ENCODE assay signal across 1 cellular context in the genomic region with DNA sequence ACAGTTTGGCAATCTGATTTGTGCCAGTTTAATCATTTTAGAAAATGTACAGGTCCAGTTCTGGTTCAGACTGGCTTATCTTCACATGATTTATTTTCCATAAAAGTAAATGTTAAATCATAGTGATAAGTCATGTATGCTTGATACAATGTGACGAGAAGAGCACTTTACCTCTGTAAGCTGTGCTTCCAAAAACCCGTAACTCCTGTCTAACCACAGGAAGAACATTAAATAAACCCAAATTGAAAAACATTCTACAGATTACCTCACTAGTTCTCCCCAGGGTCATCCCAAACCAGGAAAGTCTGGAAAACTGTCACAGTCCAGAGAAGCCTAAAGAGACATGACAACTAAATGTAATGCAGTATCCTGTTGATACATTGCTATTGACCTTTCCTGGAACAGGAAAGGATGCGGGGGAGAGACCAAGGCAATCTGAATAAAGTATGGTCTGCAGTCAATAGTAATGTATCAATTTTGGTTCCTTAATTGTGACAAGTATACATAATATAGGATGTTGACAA.
TF ChIP-seq lines count a peak whose summit lies in the region.

No MANE protein-coding gene starts in this region.

TF ChIP-seq in PFSK-1, 5 proteins besides CTCF, POLR2A, EP300 and RAD21 (continued from another document):
- TF ChIP-seq, protein P1, sequence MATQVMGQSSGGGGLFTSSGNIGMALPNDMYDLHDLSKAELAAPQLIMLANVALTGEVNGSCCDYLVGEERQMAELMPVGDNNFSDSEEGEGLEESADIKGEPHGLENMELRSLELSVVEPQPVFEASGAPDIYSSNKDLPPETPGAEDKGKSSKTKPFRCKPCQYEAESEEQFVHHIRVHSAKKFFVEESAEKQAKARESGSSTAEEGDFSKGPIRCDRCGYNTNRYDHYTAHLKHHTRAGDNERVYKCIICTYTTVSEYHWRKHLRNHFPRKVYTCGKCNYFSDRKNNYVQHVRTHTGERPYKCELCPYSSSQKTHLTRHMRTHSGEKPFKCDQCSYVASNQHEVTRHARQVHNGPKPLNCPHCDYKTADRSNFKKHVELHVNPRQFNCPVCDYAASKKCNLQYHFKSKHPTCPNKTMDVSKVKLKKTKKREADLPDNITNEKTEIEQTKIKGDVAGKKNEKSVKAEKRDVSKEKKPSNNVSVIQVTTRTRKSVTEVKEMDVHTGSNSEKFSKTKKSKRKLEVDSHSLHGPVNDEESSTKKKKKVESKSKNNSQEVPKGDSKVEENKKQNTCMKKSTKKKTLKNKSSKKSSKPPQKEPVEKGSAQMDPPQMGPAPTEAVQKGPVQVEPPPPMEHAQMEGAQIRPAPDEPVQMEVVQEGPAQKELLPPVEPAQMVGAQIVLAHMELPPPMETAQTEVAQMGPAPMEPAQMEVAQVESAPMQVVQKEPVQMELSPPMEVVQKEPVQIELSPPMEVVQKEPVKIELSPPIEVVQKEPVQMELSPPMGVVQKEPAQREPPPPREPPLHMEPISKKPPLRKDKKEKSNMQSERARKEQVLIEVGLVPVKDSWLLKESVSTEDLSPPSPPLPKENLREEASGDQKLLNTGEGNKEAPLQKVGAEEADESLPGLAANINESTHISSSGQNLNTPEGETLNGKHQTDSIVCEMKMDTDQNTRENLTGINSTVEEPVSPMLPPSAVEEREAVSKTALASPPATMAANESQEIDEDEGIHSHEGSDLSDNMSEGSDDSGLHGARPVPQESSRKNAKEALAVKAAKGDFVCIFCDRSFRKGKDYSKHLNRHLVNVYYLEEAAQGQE (IDR thresholded peaks at IDR 0.05; ENCODE audit: insufficient read depth in 1 of 2, low read depth in 2 of 2, low read length in 2 of 2): peak in 1 of 2 experiments; percentile 52; a peak in 1 of 4 replicates
